In the genomic region with DNA sequence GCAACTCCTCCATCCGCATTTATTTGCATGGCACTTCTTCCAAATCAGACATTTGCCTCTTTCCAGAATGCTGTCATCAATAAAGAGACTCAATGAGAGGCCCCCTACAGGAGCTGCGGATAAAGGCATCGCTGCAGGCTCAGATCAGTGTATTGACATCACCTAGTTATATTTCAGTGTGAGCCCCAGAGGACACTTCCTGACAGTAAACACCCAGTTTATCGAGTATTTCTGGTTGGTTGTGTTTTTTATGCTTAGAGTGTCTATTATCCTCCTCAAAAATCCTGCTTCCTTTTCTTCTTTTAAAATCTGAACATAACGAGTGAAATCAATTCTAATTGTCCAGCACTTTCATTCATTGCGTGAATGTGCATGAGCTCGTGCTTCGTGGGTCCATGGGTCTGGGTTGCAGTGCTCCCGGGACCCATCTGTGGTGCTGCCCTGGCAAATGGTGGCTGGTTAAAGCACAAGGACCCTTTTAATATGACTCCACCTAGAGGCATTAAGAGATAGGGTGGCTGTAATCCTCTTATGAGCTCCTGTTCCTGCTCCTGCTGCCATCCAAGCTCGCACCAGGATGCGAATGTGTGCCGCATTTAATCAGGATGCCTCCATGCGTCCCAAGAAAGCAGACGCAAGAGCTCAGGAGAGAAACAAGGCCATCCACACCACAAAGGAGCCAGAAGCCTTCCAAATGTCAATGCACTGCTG, we compare ENCODE assay signal across 1 cellular context.
TF ChIP-seq lines count a peak whose summit lies in the region.

No MANE protein-coding gene starts in this region.

TF ChIP-seq in GM23338, 12 proteins besides CTCF, POLR2A, EP300 and RAD21 (continued from another document):
- TF ChIP-seq, protein P1, sequence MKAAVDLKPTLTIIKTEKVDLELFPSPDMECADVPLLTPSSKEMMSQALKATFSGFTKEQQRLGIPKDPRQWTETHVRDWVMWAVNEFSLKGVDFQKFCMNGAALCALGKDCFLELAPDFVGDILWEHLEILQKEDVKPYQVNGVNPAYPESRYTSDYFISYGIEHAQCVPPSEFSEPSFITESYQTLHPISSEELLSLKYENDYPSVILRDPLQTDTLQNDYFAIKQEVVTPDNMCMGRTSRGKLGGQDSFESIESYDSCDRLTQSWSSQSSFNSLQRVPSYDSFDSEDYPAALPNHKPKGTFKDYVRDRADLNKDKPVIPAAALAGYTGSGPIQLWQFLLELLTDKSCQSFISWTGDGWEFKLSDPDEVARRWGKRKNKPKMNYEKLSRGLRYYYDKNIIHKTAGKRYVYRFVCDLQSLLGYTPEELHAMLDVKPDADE (IDR thresholded peaks at IDR 0.05) = no peak
- TF ChIP-seq STAT1 (IDR thresholded peaks at IDR 0.05; ENCODE audit: unreplicated experiment) = no peak
- no peak for TF ChIP-seq EZH2phosphoT487 (IDR thresholded peaks at IDR 0.05; ENCODE audit: unreplicated experiment)
- TF ChIP-seq, protein P2, sequence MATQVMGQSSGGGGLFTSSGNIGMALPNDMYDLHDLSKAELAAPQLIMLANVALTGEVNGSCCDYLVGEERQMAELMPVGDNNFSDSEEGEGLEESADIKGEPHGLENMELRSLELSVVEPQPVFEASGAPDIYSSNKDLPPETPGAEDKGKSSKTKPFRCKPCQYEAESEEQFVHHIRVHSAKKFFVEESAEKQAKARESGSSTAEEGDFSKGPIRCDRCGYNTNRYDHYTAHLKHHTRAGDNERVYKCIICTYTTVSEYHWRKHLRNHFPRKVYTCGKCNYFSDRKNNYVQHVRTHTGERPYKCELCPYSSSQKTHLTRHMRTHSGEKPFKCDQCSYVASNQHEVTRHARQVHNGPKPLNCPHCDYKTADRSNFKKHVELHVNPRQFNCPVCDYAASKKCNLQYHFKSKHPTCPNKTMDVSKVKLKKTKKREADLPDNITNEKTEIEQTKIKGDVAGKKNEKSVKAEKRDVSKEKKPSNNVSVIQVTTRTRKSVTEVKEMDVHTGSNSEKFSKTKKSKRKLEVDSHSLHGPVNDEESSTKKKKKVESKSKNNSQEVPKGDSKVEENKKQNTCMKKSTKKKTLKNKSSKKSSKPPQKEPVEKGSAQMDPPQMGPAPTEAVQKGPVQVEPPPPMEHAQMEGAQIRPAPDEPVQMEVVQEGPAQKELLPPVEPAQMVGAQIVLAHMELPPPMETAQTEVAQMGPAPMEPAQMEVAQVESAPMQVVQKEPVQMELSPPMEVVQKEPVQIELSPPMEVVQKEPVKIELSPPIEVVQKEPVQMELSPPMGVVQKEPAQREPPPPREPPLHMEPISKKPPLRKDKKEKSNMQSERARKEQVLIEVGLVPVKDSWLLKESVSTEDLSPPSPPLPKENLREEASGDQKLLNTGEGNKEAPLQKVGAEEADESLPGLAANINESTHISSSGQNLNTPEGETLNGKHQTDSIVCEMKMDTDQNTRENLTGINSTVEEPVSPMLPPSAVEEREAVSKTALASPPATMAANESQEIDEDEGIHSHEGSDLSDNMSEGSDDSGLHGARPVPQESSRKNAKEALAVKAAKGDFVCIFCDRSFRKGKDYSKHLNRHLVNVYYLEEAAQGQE (IDR thresholded peaks at IDR 0.05; ENCODE audit: unreplicated experiment) = no peak
- no peak for TF ChIP-seq POLR2AphosphoS5 (IDR thresholded peaks at IDR 0.05; ENCODE audit: low read depth)
- TF ChIP-seq NANOG (IDR thresholded peaks at IDR 0.05; ENCODE audit: borderline replicate concordance) = no peak
- no peak for TF ChIP-seq ZNF331 (CRISPR knock-in tag; IDR thresholded peaks at IDR 0.05; ENCODE audit: low read depth)
